Comparison of ENCODE assay signal across 9 cellular contexts in genomic region chr2:216006164-216006663, GRCh38. TPM values are rescaled to one million over a fixed set of nuclear protein-coding genes. Genes with fewer than 3 reads are reported as not detected.
A peak's percentile ranks its signal among the peaks of the same experiment; 100 is the strongest.
DNase-seq lines count a peak whose midpoint lies in the region; ATAC-seq and TF ChIP-seq lines count a peak whose summit lies in the region.
"Had no signal": no experiment of that assay in that cellular context is flagged by ENCODE, and none has a peak within 500 bp of the region (broad histone marks: within the 10 kb centered on the region; RNA-seq: fewer than 3 reads in every experiment).

No MANE protein-coding gene starts in this region.

- H3K23ac ChIP-seq in trophoblast cell (ENCODE audit: low read length), result no peak overlapping the region

- peak; percentile 79 for DNase-seq in DMS 273 (lab: John Stamatoyannopoulos, UW; ENCODE audit: unreplicated experiment)
- DNase-seq in DMS 273 treated with DMSO at 0.1 percent for 48 hours (lab: John Stamatoyannopoulos, UW), result no peak
- DNase-seq in T-helper 2 cell, result peak in 3 of 5 experiments; percentile 9 to 55 (median 27)
- DNase-seq in dorsolateral prefrontal cortex, result peak in 6 of 10 donors; percentile 33 to 88 (median 49)
- peak; percentile 34 to 46 for DNase-seq in trophoblast cell
- no peak for DNase-seq in GM13976 (ENCODE audit: low spot score)
- no peak for DNase-seq in SKM-1 treated with dmso at 0.1 percent for 144 hours (lab: John Stamatoyannopoulos, UW; ENCODE audit: unreplicated experiment)

- no peak overlapping the region for H2AFZ ChIP-seq in trophoblast cell (ENCODE audit: insufficient read depth, low read length, poor library complexity)

- peak; percentile 45 for ATAC-seq in HG02943 (IDR thresholded peaks at IDR 0.05; ENCODE audit: low read depth, unreplicated experiment)

- H2BK12ac ChIP-seq in trophoblast cell (ENCODE audit: low read length), result no peak overlapping the region

- intact Hi-C loops in dorsolateral prefrontal cortex (cut with DNase I), result no loop called here

- no peak overlapping the region for H4K91ac ChIP-seq in trophoblast cell (ENCODE audit: low read depth, low read length)

- no peaks in the 10 kb centered on the region for H3K36me3 ChIP-seq in trophoblast cell (ENCODE audit: control insufficient read depth in 1 of 2, insufficient read depth in 2 of 2, low read length in 2 of 2)

- no peak overlapping the region for H4K12ac ChIP-seq in trophoblast cell (ENCODE audit: low read depth, low read length)

- H3K9me3 ChIP-seq in trophoblast cell (ENCODE audit: insufficient read depth, low read depth, low read length), result no peaks in the 10 kb centered on the region

- peaks cover 3% of the 10 kb centered on the region for H3K79me2 ChIP-seq in trophoblast cell (ENCODE audit: control insufficient read depth, insufficient read depth, low read length, poor library complexity)

- in situ Hi-C loops in GM13976 (cut with MboI; ENCODE audit: low sequenced_read_pairs, unreplicated experiment), result no loop called here

- no CpG with 5 or more reads among the region's 10 CpGs for WGBS in trophoblast cell (ENCODE audit: extremely low coverage, insufficient coverage, insufficient read length)

- no peak overlapping the region for H4K8ac ChIP-seq in trophoblast cell (ENCODE audit: low read depth, low read length)

- H3K4me1 ChIP-seq in trophoblast cell (ENCODE audit: control insufficient read depth in 1 of 2, insufficient read depth in 2 of 2, low read length in 2 of 2), result peaks cover 8 to 18% of the 10 kb centered on the region in 2 experiments

- peaks cover 2% of the 10 kb centered on the region for H3K79me1 ChIP-seq in trophoblast cell (ENCODE audit: low read length)

- H3K14ac ChIP-seq in trophoblast cell (ENCODE audit: low read length), result no peak overlapping the region

- no peak overlapping the region for H3K9ac ChIP-seq in trophoblast cell (ENCODE audit: low read length)

- H3K18ac ChIP-seq in trophoblast cell (ENCODE audit: low read length), result no peak overlapping the region

- H2BK5ac ChIP-seq in trophoblast cell (ENCODE audit: low read depth, low read length, poor library complexity), result peak overlapping the region; percentile 13

- no peak overlapping the region for H3K4me2 ChIP-seq in trophoblast cell (ENCODE audit: low read length)

- H3K27ac ChIP-seq in dorsolateral prefrontal cortex (peak overlapping the region in 9 of 59 donors; percentile 1 to 54 (median 30)), trophoblast cell (ENCODE audit: low read depth, low read length) (peak overlapping the region; percentile 1)
- H3K27ac ChIP-seq: 22Rv1 had no signal

- H2AK5ac ChIP-seq in trophoblast cell (ENCODE audit: low read length), result no peak overlapping the region

- H2BK120ac ChIP-seq in trophoblast cell (ENCODE audit: insufficient read depth, low read length, poor library complexity), result peak overlapping the region; percentile 61

- H3K4ac ChIP-seq in trophoblast cell (ENCODE audit: low read depth, low read length), result peak overlapping the region; percentile 23

- TF ChIP-seq CTCF in dorsolateral prefrontal cortex (IDR thresholded peaks at IDR 0.05 in 54 of 56, conservative IDR thresholded peaks at IDR 0.05 in 2 of 56; ENCODE audit: low read depth in 1 of 56, partially characterized antibody in 56 of 56) (no peak), GM13976 (IDR thresholded peaks at IDR 0.05; ENCODE audit: borderline replicate concordance, control extremely low read depth, extremely low read depth, insufficient read depth, missing control alignments) (no peak)

- no peak overlapping the region for H3K4me3 ChIP-seq in dorsolateral prefrontal cortex
- H3K4me3 ChIP-seq in trophoblast cell (ENCODE audit: low read depth, low read length), result no peak overlapping the region

- H3K27me3 ChIP-seq in dorsolateral prefrontal cortex (no peaks in the 10 kb centered on the region), trophoblast cell (ENCODE audit: insufficient read depth, low read length) (no peaks in the 10 kb centered on the region)

RNA-seq across cellular contexts. Expression of gene MREG, which starts 7.1 kb away (rescaled TPM):
- 10 to 100 TPM in 111 of 120 experiments, 1 to 10 TPM in 9; 6.1 to 26.4 (median 14.7) TPM for total RNA-seq in dorsolateral prefrontal cortex
- polyA plus RNA-seq in trophoblast cell (2013), result 33.7 and 34.3 TPM in 2 replicates

Comparison
In these comparisons a context has a peak if more than half of its experiments do, and no peak if none do; other contexts are left out.
1. DNase-seq: peak in DMS 273 (single experiment), T-helper 2 cell (3 of 5), dorsolateral prefrontal cortex (6 of 10) and trophoblast cell (2 of 2); none in DMS 273 treated with DMSO at 0.1 percent for 48 hours (single experiment), GM13976 (single experiment) and SKM-1 treated with dmso at 0.1 percent for 144 hours (single experiment).